8 cellular contexts compared by ENCODE assay signal in the genomic region with DNA sequence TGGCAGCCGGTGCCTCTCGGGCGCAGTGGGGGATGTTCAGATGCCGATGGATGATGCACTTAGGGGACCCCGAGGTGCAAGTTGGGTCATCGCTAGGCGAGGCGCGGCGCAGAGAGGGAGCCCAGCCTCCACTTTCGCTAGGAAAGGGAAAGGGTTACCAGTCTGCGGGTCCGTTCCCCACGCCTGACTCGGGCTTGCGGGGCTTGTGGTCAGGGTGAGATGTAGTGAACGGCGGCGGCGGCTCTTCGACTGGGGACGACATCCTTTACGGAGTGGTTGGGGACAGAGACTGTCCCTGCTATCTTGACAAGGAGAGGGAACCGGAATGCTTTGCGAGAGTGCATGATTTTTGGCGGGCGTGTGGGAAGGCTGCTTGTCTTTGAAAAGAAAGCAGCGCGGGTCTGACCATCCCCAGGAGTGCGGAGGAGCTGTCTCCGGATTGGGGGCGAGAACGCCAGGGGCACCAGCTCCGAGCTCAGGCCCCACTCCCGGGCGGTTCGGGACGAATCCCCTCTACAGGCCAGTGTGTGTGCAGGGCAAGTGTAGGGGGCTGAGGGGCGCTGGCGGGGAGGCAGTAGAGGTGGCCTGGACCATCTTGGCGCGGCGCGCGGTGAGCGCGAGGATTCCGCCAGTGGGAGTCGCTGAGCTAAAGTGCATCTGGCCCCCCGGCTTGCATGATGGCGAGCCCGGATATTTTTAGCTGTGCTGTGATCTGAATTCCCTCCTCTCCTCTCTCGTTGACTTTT. TPM values are rescaled to one million over a fixed set of nuclear protein-coding genes. Genes with fewer than 3 reads are reported as not detected.
A peak's percentile ranks its signal among the peaks of the same experiment; 100 is the strongest.
DNase-seq lines count a peak whose midpoint lies in the region; ATAC-seq and TF ChIP-seq lines count a peak whose summit lies in the region.

No MANE protein-coding gene starts in this region.

- peak; percentile 25 for DNase-seq in HEK293T (ENCODE audit: extremely low spot score)
- DNase-seq in T1000 (lab: John Stamatoyannopoulos, UW): peak; percentile 22
- DNase-seq in stimulated activated effector memory CD8-positive, alpha-beta T cell treated with anti-CD3 and anti-CD28 coated beads, Interleukin-12 subunit alpha, Interleukin-12 subunit beta, amount 100 ng/mL, for 72 hours (ENCODE audit: low spot score in 2 of 2): no peak
- no peak for DNase-seq in T-helper 9 cell
- DNase-seq in CD14-positive monocyte (ENCODE audit: low spot score): no peak

- peaks cover under 1% of the 10 kb centered on the region for H3K9me3 Mint-ChIP-seq in stimulated activated effector memory CD8-positive, alpha-beta T cell treated with anti-CD3 and anti-CD28 coated beads, Interleukin-12 subunit alpha, Interleukin-12 subunit beta, amount 100 ng/mL, for 72 hours
- peaks cover 0 to 21% (median 6%) of the 10 kb centered on the region in 7 donors for H3K9me3 Mint-ChIP-seq in CD14-positive monocyte

- H3K36me3 Mint-ChIP-seq in stimulated activated effector memory CD8-positive, alpha-beta T cell treated with anti-CD3 and anti-CD28 coated beads, Interleukin-12 subunit alpha, Interleukin-12 subunit beta, amount 100 ng/mL, for 72 hours: no peaks in the 10 kb centered on the region
- H3K36me3 Mint-ChIP-seq in CD14-positive monocyte: peaks cover 0 to 6% of the 10 kb centered on the region in 2 donors

- no peak overlapping the region for H3K27ac ChIP-seq in iPS-18a (ENCODE audit: low read length)

- intact Hi-C loops in CD14-positive monocyte (cut with micrococcal nuclease): no loop called here

- TF ChIP-seq CTCF in CD14-positive monocyte (IDR thresholded peaks at IDR 0.05): no peak

- H3K27me3 Mint-ChIP-seq in CD14-positive monocyte (ENCODE audit: low read depth in 3 of 3): peaks cover 61 to 73% (median 65%) of the 10 kb centered on the region in 3 donors

- peaks cover 51% of the 10 kb centered on the region for H3K4me1 ChIP-seq in iPS-18a (ENCODE audit: control insufficient read depth, low read depth, low read length)

- CTCF ChIA-PET in HEK293T (lab: Yijun Ruan, JAX): interaction anchor here (0.6 to 1.2 kb wide), 2 partner anchors 14 to 79 kb away, joined by 3 read pairs; no protein-coding TSS in a partner anchor

- H3K4me1 Mint-ChIP-seq in stimulated activated effector memory CD8-positive, alpha-beta T cell treated with anti-CD3 and anti-CD28 coated beads, Interleukin-12 subunit alpha, Interleukin-12 subunit beta, amount 100 ng/mL, for 72 hours: no peaks in the 10 kb centered on the region
- H3K4me1 Mint-ChIP-seq in CD14-positive monocyte: no peaks in the 10 kb centered on the region

- no peak overlapping the region for H3K4me3 Mint-ChIP-seq in stimulated activated effector memory CD8-positive, alpha-beta T cell treated with anti-CD3 and anti-CD28 coated beads, Interleukin-12 subunit alpha, Interleukin-12 subunit beta, amount 100 ng/mL, for 72 hours
- H3K4me3 Mint-ChIP-seq in CD14-positive monocyte: peak overlapping the region in 1 of 2 donors; percentile 80

- H3K36me3 ChIP-seq in iPS-18a (ENCODE audit: control insufficient read depth, low read depth, low read length): no peaks in the 10 kb centered on the region

- POLR2A ChIA-PET in HEK293T (lab: Yijun Ruan, JAX): interaction anchor here (0.7 to 1.6 kb wide), 11 partner anchors 10 to 646 kb away, joined by 3 to 7 read pairs (median 4); no protein-coding TSS in a partner anchor

- peak; percentile 13 for ATAC-seq in stimulated activated effector memory CD8-positive, alpha-beta T cell treated with anti-CD3 and anti-CD28 coated beads, Interleukin-12 subunit alpha, Interleukin-12 subunit beta, amount 100 ng/mL, for 72 hours
- ATAC-seq in GM19452 (IDR thresholded peaks at IDR 0.05; ENCODE audit: unreplicated experiment): no peak
- no peak for ATAC-seq in HG03571 (IDR thresholded peaks at IDR 0.05; ENCODE audit: unreplicated experiment)

- no peaks in the 10 kb centered on the region for H3K9me3 ChIP-seq in iPS-18a (ENCODE audit: control insufficient read depth, low read depth, low read length)

- no peak overlapping the region for H3K27ac Mint-ChIP-seq in stimulated activated effector memory CD8-positive, alpha-beta T cell treated with anti-CD3 and anti-CD28 coated beads, Interleukin-12 subunit alpha, Interleukin-12 subunit beta, amount 100 ng/mL, for 72 hours
- no peak overlapping the region for H3K27ac Mint-ChIP-seq in CD14-positive monocyte

- peaks cover 51% of the 10 kb centered on the region for H3K27me3 ChIP-seq in iPS-18a (ENCODE audit: control insufficient read depth, insufficient read depth, low read length)

- H3K4me3 ChIP-seq in iPS-18a (ENCODE audit: low read length): peak overlapping the region; percentile 88

- H3K9ac ChIP-seq in iPS-18a (ENCODE audit: low read length): peak overlapping the region; percentile 53

TF ChIP-seq in HEK293T, 16 proteins besides CTCF, POLR2A, EP300 and RAD21:
- TF ChIP-seq ELF4 (IDR thresholded peaks at IDR 0.05): no peak
- peak; percentile 33; the same call in 1 of the 2 replicates for TF ChIP-seq L3MBTL2 (conservative IDR thresholded peaks at IDR 0.05)
TF ChIP-seq in HEK293T: peak in this region for 1.

RNA-seq across cellular contexts. Expression of a gene that starts 1.1 kb away (rescaled TPM):
- polyA plus RNA-seq in CD14-positive monocyte: not detected

Comparison
In these comparisons a context has a peak if more than half of its experiments do, and no peak if none do; other contexts are left out.
1. DNase-seq: peak in HEK293T (single experiment) and T1000 (single experiment); none in stimulated activated effector memory CD8-positive, alpha-beta T cell treated with anti-CD3 and anti-CD28 coated beads, Interleukin-12 subunit alpha, Interleukin-12 subunit beta, amount 100 ng/mL, for 72 hours (0 of 2), T-helper 9 cell (single experiment) and CD14-positive monocyte (single experiment).